1 cellular context compared by ENCODE assay signal in the genomic region with DNA sequence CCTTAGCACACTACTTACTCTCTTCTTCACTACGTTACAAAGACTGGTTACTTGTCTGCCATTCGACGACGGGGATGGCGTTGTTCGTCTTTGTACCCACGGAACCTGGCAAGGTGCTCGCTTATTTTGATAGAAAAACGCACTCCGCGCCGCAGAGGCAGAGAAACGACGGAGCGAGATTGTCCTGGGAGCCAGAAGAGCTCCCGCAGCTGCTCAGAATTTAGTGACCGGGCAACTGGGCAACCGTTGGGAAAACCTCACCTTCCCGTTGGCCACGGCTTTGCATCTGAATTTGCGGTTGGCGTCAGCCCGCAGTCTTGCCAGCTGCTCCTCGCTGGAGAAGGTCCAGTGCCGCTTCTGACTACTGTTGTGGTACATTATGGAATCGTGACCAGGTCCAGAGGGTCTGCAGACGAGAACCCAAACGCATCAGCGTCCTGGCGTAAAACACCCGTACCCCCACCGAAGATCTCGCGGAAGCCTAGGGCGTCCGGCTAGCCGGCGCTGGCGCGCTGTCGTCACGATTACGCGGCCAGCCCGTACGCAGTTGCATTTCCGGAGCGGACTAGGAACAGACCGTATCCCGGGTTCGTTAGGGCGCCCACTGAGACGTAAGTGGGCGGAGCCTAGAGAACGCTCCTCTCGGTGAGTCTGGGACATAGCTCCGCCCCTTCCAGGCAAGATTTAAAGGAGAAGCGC.
TF ChIP-seq lines count a peak whose summit lies in the region.

Gene CCNH, minus strand, starts transcription at position 514 of the 699 bp plus-strand sequence. Its CDS starts 136 bp downstream, at position 378.

TF ChIP-seq in GM12878, 131 proteins besides CTCF, POLR2A, EP300 and RAD21 (continued from another document):
- TF ChIP-seq PML (IDR thresholded peaks at IDR 0.05; ENCODE audit: low read length) (peak; percentile 92), NFYA (IDR thresholded peaks at IDR 0.05; ENCODE audit: borderline replicate concordance, low read depth, low read length) (no peak), CHD2 (IDR thresholded peaks at IDR 0.05; ENCODE audit: borderline replicate concordance, low read depth, low read length) (peak; percentile 96), SIN3A (IDR thresholded peaks at IDR 0.05; ENCODE audit: low read depth, low read length) (no peak), CEBPB (IDR thresholded peaks at IDR 0.05; ENCODE audit: borderline replicate concordance in 1 of 2, low read depth in 2 of 2, low read length in 2 of 2) (no peak), IRF4 (IDR thresholded peaks at IDR 0.05; ENCODE audit: low read depth, low read length) (0 out of 2 replicates have a peak, but pooled peaks have one; percentile 10), ATF2 (IDR thresholded peaks at IDR 0.05; ENCODE audit: low read length) (peak; percentile 43; the same call in 1 of the 2 replicates), LARP7 (IDR thresholded peaks at IDR 0.05) (peak; percentile 85), TCF7 (IDR thresholded peaks at IDR 0.05; ENCODE audit: borderline replicate concordance) (no peak), TBL1XR1 (IDR thresholded peaks at IDR 0.05; ENCODE audit: low read depth, low read length) (no peak), ZBED1 (IDR thresholded peaks at IDR 0.05; ENCODE audit: borderline replicate concordance) (no peak), ESRRA (IDR thresholded peaks at IDR 0.05; ENCODE audit: low read length) (no peak), TCF3 (IDR thresholded peaks at IDR 0.05; ENCODE audit: borderline replicate concordance, insufficient read depth, low read depth, low read length) (no peak), SRF (IDR thresholded peaks at IDR 0.05; ENCODE audit: low read depth in 2 of 2, low read length in 2 of 2) (no peak; a peak in 1 of 4 replicates), WRNIP1 (IDR thresholded peaks at IDR 0.05; ENCODE audit: borderline replicate concordance, low read depth, low read length) (no peak), CBX5 (IDR thresholded peaks at IDR 0.05; ENCODE audit: low read depth) (no peak), BCL3 (IDR thresholded peaks at IDR 0.05; ENCODE audit: borderline replicate concordance, insufficient read depth, low read depth, low read length, poor library complexity, severe bottlenecking) (no peak), MAX (IDR thresholded peaks at IDR 0.05; ENCODE audit: low read depth, low read length) (peak; percentile 39), NR2C1 (IDR thresholded peaks at IDR 0.05) (peak; percentile 48; the same call in 1 of the 2 replicates), RELB (IDR thresholded peaks at IDR 0.05; ENCODE audit: low read depth) (peak; percentile 81), SMAD1 (IDR thresholded peaks at IDR 0.05; ENCODE audit: low read depth, partially characterized antibody) (no peak), CREB1 (IDR thresholded peaks at IDR 0.05; ENCODE audit: low read depth) (peak; percentile 98), NR2F1 (conservative IDR thresholded peaks at IDR 0.05) (peak; percentile 24; the same call in 1 of the 2 replicates), NRF1 (conservative IDR thresholded peaks at IDR 0.05; ENCODE audit: low read depth, low read length) (no peak), ETV6 (conservative IDR thresholded peaks at IDR 0.05 in 1 of 2, IDR thresholded peaks at IDR 0.05 in 1 of 2; ENCODE audit: borderline replicate concordance in 1 of 2, low read depth in 1 of 2) (no peak)
- TF ChIP-seq, protein P1, sequence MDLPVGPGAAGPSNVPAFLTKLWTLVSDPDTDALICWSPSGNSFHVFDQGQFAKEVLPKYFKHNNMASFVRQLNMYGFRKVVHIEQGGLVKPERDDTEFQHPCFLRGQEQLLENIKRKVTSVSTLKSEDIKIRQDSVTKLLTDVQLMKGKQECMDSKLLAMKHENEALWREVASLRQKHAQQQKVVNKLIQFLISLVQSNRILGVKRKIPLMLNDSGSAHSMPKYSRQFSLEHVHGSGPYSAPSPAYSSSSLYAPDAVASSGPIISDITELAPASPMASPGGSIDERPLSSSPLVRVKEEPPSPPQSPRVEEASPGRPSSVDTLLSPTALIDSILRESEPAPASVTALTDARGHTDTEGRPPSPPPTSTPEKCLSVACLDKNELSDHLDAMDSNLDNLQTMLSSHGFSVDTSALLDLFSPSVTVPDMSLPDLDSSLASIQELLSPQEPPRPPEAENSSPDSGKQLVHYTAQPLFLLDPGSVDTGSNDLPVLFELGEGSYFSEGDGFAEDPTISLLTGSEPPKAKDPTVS (IDR thresholded peaks at IDR 0.05; ENCODE audit: low read depth, low read length), result no peak
TF ChIP-seq in GM12878: peak in this region for 49.
